ENCODE assay signal across 9 cellular contexts in the genomic region with DNA sequence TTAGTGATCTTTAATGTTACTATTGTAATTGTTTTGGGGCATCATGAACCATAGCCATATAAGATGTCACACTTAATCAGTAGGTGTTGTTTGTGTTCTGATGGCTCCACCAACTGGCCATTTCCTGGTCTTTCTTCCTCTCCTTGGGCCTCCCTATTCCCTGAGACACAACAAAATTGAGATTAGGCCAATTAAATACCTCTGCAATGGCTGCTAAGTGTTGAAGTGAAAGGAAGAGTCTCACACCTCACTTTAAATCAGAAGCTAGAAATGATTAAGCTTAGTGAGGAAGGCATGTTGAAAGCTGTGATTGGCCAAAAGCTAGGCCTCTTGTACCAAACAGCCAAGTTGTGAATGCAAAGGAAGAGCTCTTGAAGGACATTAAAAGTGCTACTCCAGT. TPM values are rescaled to one million over a fixed set of nuclear protein-coding genes. Genes with fewer than 3 reads are reported as not detected.
A peak's percentile ranks its signal among the peaks of the same experiment; 100 is the strongest.
DNase-seq lines count a peak whose midpoint lies in the region; ATAC-seq, FAIRE-seq and TF ChIP-seq lines count a peak whose summit lies in the region.
"Had no signal": no experiment of that assay in that cellular context is flagged by ENCODE, and none has a peak within 500 bp of the region (broad histone marks: within the 10 kb centered on the region; RNA-seq: fewer than 3 reads in every experiment).

No MANE protein-coding gene starts in this region.

- H3K4me3 ChIP-seq in HUES48 (ENCODE audit: low read depth, low read length): no peak overlapping the region
- H3K4me3 ChIP-seq in left lung: no peak overlapping the region
- H3K4me3 ChIP-seq: thoracic aorta had no signal

- intact Hi-C loops in left lung (cut with DNase I): no loop called here

- H3K9me3 Mint-ChIP-seq in activated naive CD8-positive, alpha-beta T cell treated with anti-CD3 and anti-CD28 coated beads, Interleukin-2, amount 50 U/mL, for 24 hours: no peaks in the 10 kb centered on the region

- TF ChIP-seq CTCF in left lung (IDR thresholded peaks at IDR 0.05): no peak

- H3K36me3 Mint-ChIP-seq in activated naive CD8-positive, alpha-beta T cell treated with anti-CD3 and anti-CD28 coated beads, Interleukin-2, amount 50 U/mL, for 24 hours (ENCODE audit: low read depth): peaks cover 9% of the 10 kb centered on the region

- no peaks in the 10 kb centered on the region for H3K27me3 Mint-ChIP-seq in activated naive CD8-positive, alpha-beta T cell treated with anti-CD3 and anti-CD28 coated beads, Interleukin-2, amount 50 U/mL, for 24 hours

- peak overlapping the region; percentile 30 for H3K27ac Mint-ChIP-seq in activated naive CD8-positive, alpha-beta T cell treated with anti-CD3 and anti-CD28 coated beads, Interleukin-2, amount 50 U/mL, for 24 hours

- DNase-seq in Daoy (ENCODE audit: low read depth) (peak; percentile 30), left lung (no peak), DMS114 treated with DMSO at 0.1 percent for 48 hours (lab: John Stamatoyannopoulos, UW; ENCODE audit: unreplicated experiment) (no peak), HTR-8/SVneo (ENCODE audit: insufficient read length, low spot score) (no peak)
- no peak for DNase-seq in activated naive CD8-positive, alpha-beta T cell treated with anti-CD3 and anti-CD28 coated beads, Interleukin-2, amount 50 U/mL, for 24 hours
- DNase-seq in stimulated activated CD4-positive, alpha-beta T cell treated with anti-CD3 and anti-CD28 coated beads, Interleukin-2, amount 100 ng/mL, for 48 hours: no peak

- no peak overlapping the region for H3K4me3 Mint-ChIP-seq in activated naive CD8-positive, alpha-beta T cell treated with anti-CD3 and anti-CD28 coated beads, Interleukin-2, amount 50 U/mL, for 24 hours

- no peaks in the 10 kb centered on the region for H3K36me3 ChIP-seq in HUES48 (ENCODE audit: control insufficient read depth, insufficient read depth, low read length)
- H3K36me3 ChIP-seq in left lung: no peaks in the 10 kb centered on the region
- H3K36me3 ChIP-seq: thoracic aorta had no signal

- FAIRE-seq in HTR-8/SVneo (lab: Jason Lieb, UNC): no peak

- ATAC-seq in activated naive CD8-positive, alpha-beta T cell treated with anti-CD3 and anti-CD28 coated beads, Interleukin-2, amount 50 U/mL, for 24 hours: peak; percentile 65
- ATAC-seq in left lung: peak; percentile 87
- no peak for ATAC-seq in GM18519 (IDR thresholded peaks at IDR 0.05; ENCODE audit: low FRiP score, unreplicated experiment)

- no peaks in the 10 kb centered on the region for H3K27me3 ChIP-seq in HUES48 (ENCODE audit: control insufficient read depth, insufficient read depth, low read length)
- H3K27me3 ChIP-seq in left lung: no peaks in the 10 kb centered on the region

- H3K27ac ChIP-seq in HUES48 (ENCODE audit: low read depth, low read length) (peak overlapping the region; percentile 81), left lung (no peak overlapping the region)
- H3K27ac ChIP-seq: thoracic aorta had no signal

- H3K9me3 ChIP-seq in HUES48 (ENCODE audit: control insufficient read depth, insufficient read depth, low read length) (no peaks in the 10 kb centered on the region), left lung (no peaks in the 10 kb centered on the region)
- H3K9me3 ChIP-seq: thoracic aorta had no signal

- H3K4me1 ChIP-seq in HUES48 (ENCODE audit: control insufficient read depth, insufficient read depth, low read length): peaks cover 11% of the 10 kb centered on the region
- H3K4me1 ChIP-seq in left lung: peaks cover 10 to 41% of the 10 kb centered on the region in 2 donors

- H3K4me1 Mint-ChIP-seq in activated naive CD8-positive, alpha-beta T cell treated with anti-CD3 and anti-CD28 coated beads, Interleukin-2, amount 50 U/mL, for 24 hours: peaks cover 42% of the 10 kb centered on the region

- H3K9ac ChIP-seq in HUES48 (ENCODE audit: low read depth, low read length): no peak overlapping the region

RNA-seq across cellular contexts. Expression of gene PPP2R5A, which starts 30.7 kb away (rescaled TPM):
- total RNA-seq in Daoy (2014; rRNA removed; shearing (Covaris generic)): 21.2 and 21.5 TPM in 2 replicates
- total RNA-seq in left lung: 10 to 100 TPM; 61.1 to 71.9 TPM
